Comparison of ENCODE assay signal across 8 cellular contexts in the genomic region with DNA sequence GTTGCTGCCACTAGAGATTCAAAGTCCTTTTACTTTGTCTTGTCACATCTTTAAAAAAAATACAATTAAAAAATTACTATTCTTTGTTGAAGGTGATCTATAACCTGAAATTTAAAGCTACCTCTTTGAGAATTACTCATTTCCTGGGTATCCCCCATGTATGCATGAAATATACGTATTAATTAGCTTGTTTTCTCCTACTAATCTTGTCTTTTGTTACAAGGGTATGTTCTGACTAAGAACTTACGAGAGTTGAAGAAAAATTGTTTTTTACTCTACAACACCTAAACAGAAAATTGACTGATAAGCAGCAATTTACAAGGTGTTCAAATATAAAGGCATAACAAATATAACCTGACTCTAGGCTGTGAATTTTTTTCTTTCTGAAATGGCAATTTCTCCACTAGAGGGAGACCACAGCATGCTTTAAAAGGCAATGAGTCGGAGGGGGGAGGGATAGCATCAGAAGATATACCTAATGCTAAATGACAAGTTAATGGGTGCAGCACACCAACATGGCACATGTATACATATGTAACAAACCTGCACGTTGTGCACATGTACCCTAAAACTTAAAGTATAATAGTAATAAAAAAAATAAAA.
DNase-seq lines count a peak whose midpoint lies in the region; ATAC-seq and TF ChIP-seq lines count a peak whose summit lies in the region.

No MANE protein-coding gene starts in this region.

- TF ChIP-seq EP300 in upper lobe of left lung (IDR thresholded peaks at IDR 0.05), result no peak

- ATAC-seq in upper lobe of left lung (ENCODE audit: low FRiP score in 2 of 2), result no peak

- H3K27me3 ChIP-seq in adrenal gland (no peaks in the 10 kb centered on the region), uterus (peaks cover 0 to 5% of the 10 kb centered on the region in 2 donors), upper lobe of left lung (no peaks in the 10 kb centered on the region)

- peak; percentile 23 to 55 (median 36) for TF ChIP-seq CTCF in adrenal gland (IDR thresholded peaks at IDR 0.05)
- no peak for TF ChIP-seq CTCF in uterus (IDR thresholded peaks at IDR 0.05)
- TF ChIP-seq CTCF in upper lobe of left lung (IDR thresholded peaks at IDR 0.05), result peak in 3 of 6 experiments; percentile 14 to 32 (median 25)
- no peak for TF ChIP-seq CTCF in lower leg skin (IDR thresholded peaks at IDR 0.05)

- no peaks in the 10 kb centered on the region for H3K9me3 ChIP-seq in adrenal gland (replicated peaks in 1 of 3)
- no peaks in the 10 kb centered on the region for H3K9me3 ChIP-seq in uterus
- no peaks in the 10 kb centered on the region for H3K9me3 ChIP-seq in upper lobe of left lung

- no peaks in the 10 kb centered on the region for H3K36me3 ChIP-seq in adrenal gland (replicated peaks in 1 of 2)
- no peaks in the 10 kb centered on the region for H3K36me3 ChIP-seq in uterus
- H3K36me3 ChIP-seq in upper lobe of left lung, result no peaks in the 10 kb centered on the region

- H3K4me3 ChIP-seq in adrenal gland (no peak overlapping the region), uterus (no peak overlapping the region), upper lobe of left lung (no peak overlapping the region), lower leg skin (ENCODE audit: low read depth, poor library complexity, severe bottlenecking) (no peak overlapping the region)

- intact Hi-C loops in adrenal gland (cut with DNase I), result no loop called here
- intact Hi-C loops in uterus (cut with DNase I; ENCODE audit: low total_unique reads), result no loop called here
- intact Hi-C loops in lower leg skin (cut with DNase I; ENCODE audit: low total_unique reads), result no loop called here

- WGBS in adrenal gland, 4 donors, result 36 to 46% (median 40%) methylated on average over 4 of the region's 4 CpGs
- 43 to 50% methylated on average over 4 of the region's 4 CpGs for WGBS in upper lobe of left lung, 2 donors
- 44 to 50% methylated on average over 4 of the region's 4 CpGs for WGBS in lower leg skin, 2 donors

- peaks cover 0 to 5% of the 10 kb centered on the region in 2 donors for H3K4me1 ChIP-seq in adrenal gland (replicated peaks in 1 of 2)
- H3K4me1 ChIP-seq in uterus, result no peaks in the 10 kb centered on the region
- no peaks in the 10 kb centered on the region for H3K4me1 ChIP-seq in upper lobe of left lung

- TF ChIP-seq POLR2A in adrenal gland (IDR thresholded peaks at IDR 0.05), result no peak
- no peak for TF ChIP-seq POLR2A in uterus (IDR thresholded peaks at IDR 0.05)
- no peak for TF ChIP-seq POLR2A in upper lobe of left lung (IDR thresholded peaks at IDR 0.05)
- TF ChIP-seq POLR2A in lower leg skin (IDR thresholded peaks at IDR 0.05), result no peak

- peak; percentile 38 for DNase-seq in EL
- peak; percentile 10 to 52 for DNase-seq in Kasumi-1 (lab: John Stamatoyannopoulos, UW)
- DNase-seq in adrenal gland, result peak in 1 of 7 donors; percentile 6
- DNase-seq in medulla oblongata (ENCODE audit: extremely low spot score), result peak; percentile 13
- no peak for DNase-seq in effector CD4-positive, alpha-beta T cell
- DNase-seq in uterus, result no peak
- DNase-seq in upper lobe of left lung, result no peak
- DNase-seq in lower leg skin (ENCODE audit: low spot score in 2 of 2), result no peak

- H3K27ac ChIP-seq in adrenal gland (no peak overlapping the region), uterus (no peak overlapping the region), upper lobe of left lung (no peak overlapping the region)

Comparison
In these comparisons a context has a peak if more than half of its experiments do, and no peak if none do; other contexts are left out.
1. DNase-seq: peak in EL (single experiment), Kasumi-1 (2 of 2) and medulla oblongata (single experiment); none in effector CD4-positive, alpha-beta T cell (single experiment), uterus (0 of 2), upper lobe of left lung (0 of 2) and lower leg skin (0 of 2).
2. CTCF ChIP-seq: peak in adrenal gland (6 of 6); none in uterus (0 of 4) and lower leg skin (0 of 3).